8 cellular contexts compared by ENCODE assay signal in genomic region chr2:119255760-119256573, GRCh38. TPM values are rescaled to one million over a fixed set of nuclear protein-coding genes. Genes with fewer than 3 reads are reported as not detected.
DNase-seq lines count a peak whose midpoint lies in the region; ATAC-seq and TF ChIP-seq lines count a peak whose summit lies in the region.

No MANE protein-coding gene starts in this region.

- H3K9ac ChIP-seq in colonic mucosa (ENCODE audit: low read depth in 2 of 2, low read length in 2 of 2): no peak overlapping the region

- H3K4me3 ChIP-seq in NB4 (ENCODE audit: low read depth, low read length) (no peak overlapping the region), colonic mucosa (no peak overlapping the region)

- H3K9me3 Mint-ChIP-seq in chondrocyte (ENCODE audit: low read depth): no peaks in the 10 kb centered on the region

- H3K4me1 ChIP-seq in colonic mucosa: no peaks in the 10 kb centered on the region

- H3K9me3 ChIP-seq in colonic mucosa: no peaks in the 10 kb centered on the region

- peak overlapping the region; percentile 93 for H3K27ac Mint-ChIP-seq in chondrocyte (ENCODE audit: unreplicated experiment)

- no peaks in the 10 kb centered on the region for H3K27me3 ChIP-seq in colonic mucosa

- ATAC-seq in GM18858 (IDR thresholded peaks at IDR 0.05; ENCODE audit: unreplicated experiment): no peak
- ATAC-seq in GM18498 (IDR thresholded peaks at IDR 0.05; ENCODE audit: unreplicated experiment): no peak

- peak; percentile 20 for DNase-seq in COR-L47 (lab: John Stamatoyannopoulos, UW)
- DNase-seq in NB4 (ENCODE audit: low read depth): peak; percentile 16
- no peak for DNase-seq in chondrocyte (ENCODE audit: low spot score)
- peak; percentile 24 for DNase-seq in mesenteric fat pad (ENCODE audit: low spot score)
- no peak for DNase-seq in activated naive CD4-positive, alpha-beta T cell treated with Interleukin-2 at 50 U/mL for 16 hours
- DNase-seq in colonic mucosa: no peak

- H3K27ac ChIP-seq in colonic mucosa: no peak overlapping the region

- intact Hi-C loops in colonic mucosa (cut with DNase I): no loop called here

- peaks cover 80% of the 10 kb centered on the region for H3K4me1 Mint-ChIP-seq in chondrocyte (ENCODE audit: low read depth)

- H3K36me3 ChIP-seq in colonic mucosa: no peaks in the 10 kb centered on the region

- H3K4me3 Mint-ChIP-seq in chondrocyte (ENCODE audit: unreplicated experiment): peak overlapping the region; percentile 12

- H3K27me3 Mint-ChIP-seq in chondrocyte (ENCODE audit: low read depth): no peaks in the 10 kb centered on the region

- TF ChIP-seq POLR2A in NB4 (IDR thresholded peaks at IDR 0.05; ENCODE audit: extremely low read depth, insufficient read length): no peak

- H3K36me3 Mint-ChIP-seq in chondrocyte (ENCODE audit: low read depth): peaks cover 3% of the 10 kb centered on the region

- TF ChIP-seq CTCF in NB4 (IDR thresholded peaks at IDR 0.05; ENCODE audit: low read depth, low read length) (no peak), chondrocyte (IDR thresholded peaks at IDR 0.05) (no peak), colonic mucosa (IDR thresholded peaks at IDR 0.05) (no peak)

RNA-seq across cellular contexts. Expression of gene STEAP3, which starts 32.3 kb away (rescaled TPM):
- 44.6 to 151 TPM (median 46.6 TPM) in 3 replicates for total RNA-seq in chondrocyte
- 15.2 TPM for total RNA-seq in mesenteric fat pad
- total RNA-seq in colonic mucosa: 10 to 100 TPM; 26.6 to 52.2 TPM

Comparison
In these comparisons a context has a peak if more than half of its experiments do, and no peak if none do; other contexts are left out.
1. DNase-seq: peak in COR-L47 (single experiment), NB4 (single experiment) and mesenteric fat pad (single experiment); none in chondrocyte (single experiment), activated naive CD4-positive, alpha-beta T cell treated with Interleukin-2 at 50 U/mL for 16 hours (single experiment) and colonic mucosa (single experiment).